ENCODE assay signal across 1 cellular context in the genomic region with DNA sequence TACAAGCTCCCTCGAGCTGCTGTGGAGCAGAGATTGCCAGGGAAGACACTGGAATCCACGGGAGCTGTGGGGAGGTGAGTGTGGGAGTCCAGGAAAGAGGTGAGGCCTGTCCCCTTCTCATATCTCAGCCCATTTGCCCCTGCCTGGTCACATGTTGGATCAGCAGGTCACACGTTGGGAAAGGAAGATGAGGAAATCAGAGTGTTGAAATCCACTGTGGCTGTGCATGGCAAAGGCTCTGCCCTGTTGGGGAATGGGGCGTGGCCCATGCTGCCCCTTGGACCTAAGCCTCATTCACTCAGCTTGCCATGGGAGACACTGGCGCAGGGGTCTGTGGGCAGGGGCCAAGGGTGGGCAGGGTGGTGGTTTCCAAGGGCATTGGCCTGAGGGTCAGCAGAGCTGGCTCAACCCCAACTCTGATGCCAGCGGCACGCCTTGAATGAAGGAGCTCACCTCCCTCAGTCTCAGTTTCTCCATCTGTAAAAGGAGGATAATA.
TF ChIP-seq lines count a peak whose summit lies in the region.

No MANE protein-coding gene starts in this region.

TF ChIP-seq in HepG2, 621 proteins besides CTCF, POLR2A, EP300 and RAD21 (continued from another document and continues in another):
- TF ChIP-seq, protein P1, sequence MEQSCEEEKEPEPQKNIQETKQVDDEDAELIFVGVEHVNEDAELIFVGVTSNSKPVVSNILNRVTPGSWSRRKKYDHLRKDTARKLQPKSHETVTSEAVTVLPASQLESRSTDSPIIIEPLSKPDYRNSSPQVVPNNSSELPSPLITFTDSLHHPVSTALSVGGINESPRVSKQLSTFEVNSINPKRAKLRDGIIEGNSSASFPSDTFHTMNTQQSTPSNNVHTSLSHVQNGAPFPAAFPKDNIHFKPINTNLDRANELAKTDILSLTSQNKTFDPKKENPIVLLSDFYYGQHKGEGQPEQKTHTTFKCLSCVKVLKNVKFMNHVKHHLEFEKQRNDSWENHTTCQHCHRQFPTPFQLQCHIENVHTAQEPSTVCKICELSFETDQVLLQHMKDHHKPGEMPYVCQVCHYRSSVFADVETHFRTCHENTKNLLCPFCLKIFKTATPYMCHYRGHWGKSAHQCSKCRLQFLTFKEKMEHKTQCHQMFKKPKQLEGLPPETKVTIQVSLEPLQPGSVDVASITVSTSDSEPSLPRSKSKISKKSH (CRISPR knock-in tag; IDR thresholded peaks at IDR 0.05; ENCODE audit: borderline replicate concordance): peak; percentile 59; the same call in 1 of the 2 replicates
- 0 out of 2 replicates have a peak, but pooled peaks have one; percentile 51 for TF ChIP-seq HES4 (CRISPR knock-in tag; IDR thresholded peaks at IDR 0.05; ENCODE audit: borderline replicate concordance)
- TF ChIP-seq, protein P2, sequence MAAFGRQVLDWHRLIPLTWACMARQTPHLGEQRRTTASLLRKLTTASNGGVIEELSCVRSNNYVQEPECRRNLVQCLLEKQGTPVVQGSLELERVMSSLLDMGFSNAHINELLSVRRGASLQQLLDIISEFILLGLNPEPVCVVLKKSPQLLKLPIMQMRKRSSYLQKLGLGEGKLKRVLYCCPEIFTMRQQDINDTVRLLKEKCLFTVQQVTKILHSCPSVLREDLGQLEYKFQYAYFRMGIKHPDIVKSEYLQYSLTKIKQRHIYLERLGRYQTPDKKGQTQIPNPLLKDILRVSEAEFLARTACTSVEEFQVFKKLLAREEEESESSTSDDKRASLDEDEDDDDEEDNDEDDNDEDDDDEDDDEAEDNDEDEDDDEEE (CRISPR knock-in tag; IDR thresholded peaks at IDR 0.05): peak; percentile 76; the same call in 1 of the 2 replicates
- peak; percentile 93 for TF ChIP-seq FOXO1 (CRISPR knock-in tag; IDR thresholded peaks at IDR 0.05)
- peak; percentile 84; the same call in 1 of the 2 replicates for TF ChIP-seq YEATS4 (CRISPR knock-in tag; IDR thresholded peaks at IDR 0.05; ENCODE audit: borderline replicate concordance)
- peak; percentile 94 for TF ChIP-seq HMG20A (CRISPR knock-in tag; IDR thresholded peaks at IDR 0.05; ENCODE audit: borderline replicate concordance)
- TF ChIP-seq, protein P3, sequence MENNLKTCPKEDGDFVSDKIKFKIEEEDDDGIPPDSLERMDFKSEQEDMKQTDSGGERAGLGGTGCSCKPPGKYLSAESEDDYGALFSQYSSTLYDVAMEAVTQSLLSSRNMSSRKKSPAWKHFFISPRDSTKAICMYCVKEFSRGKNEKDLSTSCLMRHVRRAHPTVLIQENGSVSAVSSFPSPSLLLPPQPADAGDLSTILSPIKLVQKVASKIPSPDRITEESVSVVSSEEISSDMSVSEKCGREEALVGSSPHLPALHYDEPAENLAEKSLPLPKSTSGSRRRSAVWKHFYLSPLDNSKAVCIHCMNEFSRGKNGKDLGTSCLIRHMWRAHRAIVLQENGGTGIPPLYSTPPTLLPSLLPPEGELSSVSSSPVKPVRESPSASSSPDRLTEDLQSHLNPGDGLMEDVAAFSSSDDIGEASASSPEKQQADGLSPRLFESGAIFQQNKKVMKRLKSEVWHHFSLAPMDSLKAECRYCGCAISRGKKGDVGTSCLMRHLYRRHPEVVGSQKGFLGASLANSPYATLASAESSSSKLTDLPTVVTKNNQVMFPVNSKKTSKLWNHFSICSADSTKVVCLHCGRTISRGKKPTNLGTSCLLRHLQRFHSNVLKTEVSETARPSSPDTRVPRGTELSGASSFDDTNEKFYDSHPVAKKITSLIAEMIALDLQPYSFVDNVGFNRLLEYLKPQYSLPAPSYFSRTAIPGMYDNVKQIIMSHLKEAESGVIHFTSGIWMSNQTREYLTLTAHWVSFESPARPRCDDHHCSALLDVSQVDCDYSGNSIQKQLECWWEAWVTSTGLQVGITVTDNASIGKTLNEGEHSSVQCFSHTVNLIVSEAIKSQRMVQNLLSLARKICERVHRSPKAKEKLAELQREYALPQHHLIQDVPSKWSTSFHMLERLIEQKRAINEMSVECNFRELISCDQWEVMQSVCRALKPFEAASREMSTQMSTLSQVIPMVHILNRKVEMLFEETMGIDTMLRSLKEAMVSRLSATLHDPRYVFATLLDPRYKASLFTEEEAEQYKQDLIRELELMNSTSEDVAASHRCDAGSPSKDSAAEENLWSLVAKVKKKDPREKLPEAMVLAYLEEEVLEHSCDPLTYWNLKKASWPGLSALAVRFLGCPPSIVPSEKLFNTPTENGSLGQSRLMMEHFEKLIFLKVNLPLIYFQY (CRISPR knock-in tag; IDR thresholded peaks at IDR 0.05; ENCODE audit: borderline replicate concordance): peak; percentile 58; the same call in 1 of the 2 replicates
- TF ChIP-seq, protein P4, sequence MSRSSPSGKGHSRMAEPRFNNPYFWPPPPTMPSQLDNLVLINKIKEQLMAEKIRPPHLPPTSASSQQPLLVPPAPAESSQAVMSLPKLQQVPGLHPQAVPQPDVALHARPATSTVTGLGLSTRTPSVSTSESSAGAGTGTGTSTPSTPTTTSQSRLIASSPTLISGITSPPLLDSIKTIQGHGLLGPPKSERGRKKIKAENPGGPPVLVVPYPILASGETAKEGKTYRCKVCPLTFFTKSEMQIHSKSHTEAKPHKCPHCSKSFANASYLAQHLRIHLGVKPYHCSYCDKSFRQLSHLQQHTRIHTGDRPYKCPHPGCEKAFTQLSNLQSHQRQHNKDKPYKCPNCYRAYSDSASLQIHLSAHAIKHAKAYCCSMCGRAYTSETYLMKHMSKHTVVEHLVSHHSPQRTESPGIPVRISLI (CRISPR knock-in tag; IDR thresholded peaks at IDR 0.05; ENCODE audit: borderline replicate concordance): peak; percentile 54; the same call in 1 of the 2 replicates
- peak; percentile 95 for TF ChIP-seq ZBTB7A (CRISPR knock-in tag; IDR thresholded peaks at IDR 0.05)
- peak; percentile 83; the same call in 1 of the 2 replicates for TF ChIP-seq ZNF589 (CRISPR knock-in tag; conservative IDR thresholded peaks at IDR 0.05)
- TF ChIP-seq, protein P5, sequence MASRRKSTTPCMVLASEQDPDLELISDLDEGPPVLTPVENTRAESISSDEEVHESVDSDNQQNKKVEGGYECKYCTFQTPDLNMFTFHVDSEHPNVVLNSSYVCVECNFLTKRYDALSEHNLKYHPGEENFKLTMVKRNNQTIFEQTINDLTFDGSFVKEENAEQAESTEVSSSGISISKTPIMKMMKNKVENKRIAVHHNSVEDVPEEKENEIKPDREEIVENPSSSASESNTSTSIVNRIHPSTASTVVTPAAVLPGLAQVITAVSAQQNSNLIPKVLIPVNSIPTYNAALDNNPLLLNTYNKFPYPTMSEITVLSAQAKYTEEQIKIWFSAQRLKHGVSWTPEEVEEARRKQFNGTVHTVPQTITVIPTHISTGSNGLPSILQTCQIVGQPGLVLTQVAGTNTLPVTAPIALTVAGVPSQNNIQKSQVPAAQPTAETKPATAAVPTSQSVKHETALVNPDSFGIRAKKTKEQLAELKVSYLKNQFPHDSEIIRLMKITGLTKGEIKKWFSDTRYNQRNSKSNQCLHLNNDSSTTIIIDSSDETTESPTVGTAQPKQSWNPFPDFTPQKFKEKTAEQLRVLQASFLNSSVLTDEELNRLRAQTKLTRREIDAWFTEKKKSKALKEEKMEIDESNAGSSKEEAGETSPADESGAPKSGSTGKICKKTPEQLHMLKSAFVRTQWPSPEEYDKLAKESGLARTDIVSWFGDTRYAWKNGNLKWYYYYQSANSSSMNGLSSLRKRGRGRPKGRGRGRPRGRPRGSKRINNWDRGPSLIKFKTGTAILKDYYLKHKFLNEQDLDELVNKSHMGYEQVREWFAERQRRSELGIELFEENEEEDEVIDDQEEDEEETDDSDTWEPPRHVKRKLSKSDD (CRISPR knock-in tag; IDR thresholded peaks at IDR 0.05; ENCODE audit: low read depth): peak; percentile 93
- TF ChIP-seq ZNF430 (CRISPR knock-in tag; IDR thresholded peaks at IDR 0.05): 0 out of 2 replicates have a peak, but pooled peaks have one; percentile 77
- no peak for TF ChIP-seq ATRX (CRISPR knock-in tag; IDR thresholded peaks at IDR 0.05; ENCODE audit: borderline replicate concordance)
- no peak for TF ChIP-seq ZNF30 (CRISPR knock-in tag; IDR thresholded peaks at IDR 0.05)
- TF ChIP-seq, protein P6, sequence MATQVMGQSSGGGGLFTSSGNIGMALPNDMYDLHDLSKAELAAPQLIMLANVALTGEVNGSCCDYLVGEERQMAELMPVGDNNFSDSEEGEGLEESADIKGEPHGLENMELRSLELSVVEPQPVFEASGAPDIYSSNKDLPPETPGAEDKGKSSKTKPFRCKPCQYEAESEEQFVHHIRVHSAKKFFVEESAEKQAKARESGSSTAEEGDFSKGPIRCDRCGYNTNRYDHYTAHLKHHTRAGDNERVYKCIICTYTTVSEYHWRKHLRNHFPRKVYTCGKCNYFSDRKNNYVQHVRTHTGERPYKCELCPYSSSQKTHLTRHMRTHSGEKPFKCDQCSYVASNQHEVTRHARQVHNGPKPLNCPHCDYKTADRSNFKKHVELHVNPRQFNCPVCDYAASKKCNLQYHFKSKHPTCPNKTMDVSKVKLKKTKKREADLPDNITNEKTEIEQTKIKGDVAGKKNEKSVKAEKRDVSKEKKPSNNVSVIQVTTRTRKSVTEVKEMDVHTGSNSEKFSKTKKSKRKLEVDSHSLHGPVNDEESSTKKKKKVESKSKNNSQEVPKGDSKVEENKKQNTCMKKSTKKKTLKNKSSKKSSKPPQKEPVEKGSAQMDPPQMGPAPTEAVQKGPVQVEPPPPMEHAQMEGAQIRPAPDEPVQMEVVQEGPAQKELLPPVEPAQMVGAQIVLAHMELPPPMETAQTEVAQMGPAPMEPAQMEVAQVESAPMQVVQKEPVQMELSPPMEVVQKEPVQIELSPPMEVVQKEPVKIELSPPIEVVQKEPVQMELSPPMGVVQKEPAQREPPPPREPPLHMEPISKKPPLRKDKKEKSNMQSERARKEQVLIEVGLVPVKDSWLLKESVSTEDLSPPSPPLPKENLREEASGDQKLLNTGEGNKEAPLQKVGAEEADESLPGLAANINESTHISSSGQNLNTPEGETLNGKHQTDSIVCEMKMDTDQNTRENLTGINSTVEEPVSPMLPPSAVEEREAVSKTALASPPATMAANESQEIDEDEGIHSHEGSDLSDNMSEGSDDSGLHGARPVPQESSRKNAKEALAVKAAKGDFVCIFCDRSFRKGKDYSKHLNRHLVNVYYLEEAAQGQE (IDR thresholded peaks at IDR 0.05; ENCODE audit: borderline replicate concordance in 1 of 2, low read depth in 1 of 2, low read length in 2 of 2): peak in 1 of 2 experiments; percentile 60; a peak in 1 of 4 replicates
- TF ChIP-seq, protein P7, sequence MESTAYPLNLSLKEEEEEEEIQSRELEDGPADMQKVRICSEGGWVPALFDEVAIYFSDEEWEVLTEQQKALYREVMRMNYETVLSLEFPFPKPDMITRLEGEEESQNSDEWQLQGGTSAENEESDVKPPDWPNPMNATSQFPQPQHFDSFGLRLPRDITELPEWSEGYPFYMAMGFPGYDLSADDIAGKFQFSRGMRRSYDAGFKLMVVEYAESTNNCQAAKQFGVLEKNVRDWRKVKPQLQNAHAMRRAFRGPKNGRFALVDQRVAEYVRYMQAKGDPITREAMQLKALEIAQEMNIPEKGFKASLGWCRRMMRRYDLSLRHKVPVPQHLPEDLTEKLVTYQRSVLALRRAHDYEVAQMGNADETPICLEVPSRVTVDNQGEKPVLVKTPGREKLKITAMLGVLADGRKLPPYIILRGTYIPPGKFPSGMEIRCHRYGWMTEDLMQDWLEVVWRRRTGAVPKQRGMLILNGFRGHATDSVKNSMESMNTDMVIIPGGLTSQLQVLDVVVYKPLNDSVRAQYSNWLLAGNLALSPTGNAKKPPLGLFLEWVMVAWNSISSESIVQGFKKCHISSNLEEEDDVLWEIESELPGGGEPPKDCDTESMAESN (CRISPR knock-in tag; conservative IDR thresholded peaks at IDR 0.05): peak; percentile 92
- TF ChIP-seq, protein P8, sequence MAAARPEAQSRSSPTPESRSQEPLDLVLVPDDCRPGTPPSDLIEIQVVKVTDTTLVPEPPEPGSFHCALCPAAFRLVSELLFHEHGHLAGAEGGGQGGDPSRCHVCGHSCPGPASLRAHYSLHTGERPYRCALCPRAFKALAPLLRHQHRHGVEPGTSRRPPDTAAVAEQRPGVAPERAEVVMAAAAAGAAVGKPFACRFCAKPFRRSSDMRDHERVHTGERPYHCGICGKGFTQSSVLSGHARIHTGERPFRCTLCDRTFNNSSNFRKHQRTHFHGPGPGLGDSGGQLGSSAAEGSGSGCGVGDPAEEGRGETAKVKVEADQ (CRISPR knock-in tag; IDR thresholded peaks at IDR 0.05; ENCODE audit: borderline replicate concordance): peak; percentile 91; the same call in 1 of the 2 replicates
- TF ChIP-seq, protein P9, sequence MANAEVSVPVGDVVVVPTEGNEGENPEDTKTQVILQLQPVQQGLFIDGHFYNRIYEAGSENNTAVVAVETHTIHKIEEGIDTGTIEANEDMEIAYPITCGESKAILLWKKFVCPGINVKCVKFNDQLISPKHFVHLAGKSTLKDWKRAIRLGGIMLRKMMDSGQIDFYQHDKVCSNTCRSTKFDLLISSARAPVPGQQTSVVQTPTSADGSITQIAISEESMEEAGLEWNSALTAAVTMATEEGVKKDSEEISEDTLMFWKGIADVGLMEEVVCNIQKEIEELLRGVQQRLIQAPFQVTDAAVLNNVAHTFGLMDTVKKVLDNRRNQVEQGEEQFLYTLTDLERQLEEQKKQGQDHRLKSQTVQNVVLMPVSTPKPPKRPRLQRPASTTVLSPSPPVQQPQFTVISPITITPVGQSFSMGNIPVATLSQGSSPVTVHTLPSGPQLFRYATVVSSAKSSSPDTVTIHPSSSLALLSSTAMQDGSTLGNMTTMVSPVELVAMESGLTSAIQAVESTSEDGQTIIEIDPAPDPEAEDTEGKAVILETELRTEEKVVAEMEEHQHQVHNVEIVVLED (CRISPR knock-in tag; IDR thresholded peaks at IDR 0.05; ENCODE audit: borderline replicate concordance): peak; percentile 58
- peak; percentile 81 for TF ChIP-seq ZNF232 (CRISPR knock-in tag; IDR thresholded peaks at IDR 0.05; ENCODE audit: borderline replicate concordance)
- peak; percentile 52; the same call in 1 of the 2 replicates for TF ChIP-seq KMT2B (CRISPR knock-in tag; IDR thresholded peaks at IDR 0.05)
- peak; percentile 38; the same call in 1 of the 2 replicates for TF ChIP-seq ONECUT2 (CRISPR knock-in tag; IDR thresholded peaks at IDR 0.05)
- peak; percentile 94 for TF ChIP-seq NR2C2 (CRISPR knock-in tag; IDR thresholded peaks at IDR 0.05; ENCODE audit: borderline replicate concordance)
